ENCODE assay signal across 20 cellular contexts in the genomic region with DNA sequence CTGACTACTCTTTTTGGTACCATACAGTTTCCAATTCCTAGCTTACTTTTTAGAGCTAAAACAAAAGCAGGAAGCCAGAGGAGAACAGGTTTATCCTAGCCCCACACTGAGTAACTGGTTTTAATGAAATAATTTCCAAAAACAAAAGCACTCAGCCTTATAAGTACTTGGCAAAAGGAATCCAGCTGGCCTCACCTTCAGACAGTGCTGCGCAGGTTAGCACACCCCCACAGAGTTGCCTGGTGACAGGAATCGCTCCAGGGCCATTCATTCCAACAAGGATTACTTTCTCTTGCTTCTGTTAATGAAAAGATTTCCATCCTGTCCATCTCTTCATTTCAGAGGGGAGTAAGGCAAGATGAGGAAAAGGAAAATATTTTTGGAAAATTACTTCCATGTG.
A peak's percentile ranks its signal among the peaks of the same experiment; 100 is the strongest.
DNase-seq lines count a peak whose midpoint lies in the region; ATAC-seq, FAIRE-seq and TF ChIP-seq lines count a peak whose summit lies in the region.
"Had no signal": no experiment of that assay in that cellular context is flagged by ENCODE, and none has a peak within 500 bp of the region (broad histone marks: within the 10 kb centered on the region; RNA-seq: fewer than 3 reads in every experiment).

No MANE protein-coding gene starts in this region.

- no peak overlapping the region for H3K4me2 ChIP-seq in HepG2 (ENCODE audit: low read depth, low read length)

- POLR2A ChIA-PET in HepG2 (lab: Yijun Ruan, JAX), result interaction anchor here (1.1 kb wide), 1 partner anchor 84 kb away, joined by 3 read pairs; no protein-coding TSS in a partner anchor
- POLR2A ChIA-PET in naive thymus-derived CD8-positive, alpha-beta T cell (lab: Charles Lee), result no interaction called here

- no TSS peak for BruUV-seq in HepG2 (replicated peaks; lab: Mats Ljungman, UMichigan)

- TF ChIP-seq RAD21 in HepG2 (CRISPR knock-in tag; IDR thresholded peaks at IDR 0.05), result no peak

- H4K20me1 ChIP-seq in HepG2 (ENCODE audit: insufficient read depth, low read length), result no peaks in the 10 kb centered on the region

- in situ Hi-C loops in HepG2 (cut with HindIII; ENCODE audit: extremely low pct_ligation_motif_present, low pct_unique_long_range_greater_than_20kb), result no loop called here

- H3K4me3 Mint-ChIP-seq in naive thymus-derived CD8-positive, alpha-beta T cell, result no peak overlapping the region
- H3K4me3 Mint-ChIP-seq: CD4-positive, CD25-positive, alpha-beta regulatory T cell had no signal

- H3K9me3 Mint-ChIP-seq in naive thymus-derived CD8-positive, alpha-beta T cell, result no peaks in the 10 kb centered on the region
- H3K9me3 Mint-ChIP-seq: CD4-positive, CD25-positive, alpha-beta regulatory T cell had no signal

- no peak overlapping the region for H3K4me3 ChIP-seq in HepG2 (replicated peaks in 1 of 3; ENCODE audit: insufficient read depth in 1 of 3, low read depth in 2 of 3, low read length in 3 of 3)
- no peak overlapping the region for H3K4me3 ChIP-seq in right lobe of liver
- no peak overlapping the region for H3K4me3 ChIP-seq in WERI-Rb-1 (ENCODE audit: low read depth, low read length)
- H3K4me3 ChIP-seq: K562, SJCRH30 had no signal

- H3K27ac ChIP-seq in HepG2 (ENCODE audit: extremely low read length, insufficient read depth, low read length) (no peak overlapping the region), right lobe of liver (no peak overlapping the region), WERI-Rb-1 (no peak overlapping the region), foreskin keratinocyte (no peak overlapping the region)
- H3K27ac ChIP-seq: SJCRH30 had no signal

- FAIRE-seq in HepG2 (lab: Jason Lieb, UNC), result no peak
- FAIRE-seq: GM12891, K562 had no signal

- H2AFZ ChIP-seq in HepG2 (ENCODE audit: low read length), result no peak overlapping the region

- 100% methylated on average over 2 of the region's 2 CpGs for WGBS in HepG2 (ENCODE audit: low lambda C conversion rate)
- 100% methylated on average over 2 of the region's 2 CpGs for WGBS in right lobe of liver (ENCODE audit: insufficient coverage, low coverage, low lambda C conversion rate, missing lambda C conversion rate)

- H3K27ac Mint-ChIP-seq in naive thymus-derived CD8-positive, alpha-beta T cell, result peak overlapping the region in 1 of 10 donors; percentile 7
- H3K27ac Mint-ChIP-seq: CD4-positive, CD25-positive, alpha-beta regulatory T cell had no signal

- no peak for TF ChIP-seq EP300 in HepG2 (IDR thresholded peaks at IDR 0.05; ENCODE audit: low read depth in 2 of 2, low read length in 2 of 2)
- TF ChIP-seq EP300 in HepG2 (CRISPR knock-in tag; IDR thresholded peaks at IDR 0.05; ENCODE audit: borderline replicate concordance), result no peak

- H3K4me1 ChIP-seq in HepG2 (ENCODE audit: insufficient read depth, low read length), result no peaks in the 10 kb centered on the region
- H3K4me1 ChIP-seq in right lobe of liver, result no peaks in the 10 kb centered on the region
- H3K4me1 ChIP-seq in foreskin keratinocyte, result no peaks in the 10 kb centered on the region
- H3K4me1 ChIP-seq: SJCRH30 had no signal

- H3K27me3 Mint-ChIP-seq in naive thymus-derived CD8-positive, alpha-beta T cell, result no peaks in the 10 kb centered on the region
- H3K27me3 Mint-ChIP-seq: CD4-positive, CD25-positive, alpha-beta regulatory T cell had no signal

- H3K27me3 ChIP-seq in HepG2 (ENCODE audit: control insufficient read depth in 1 of 2, insufficient read depth in 2 of 2, low read length in 2 of 2), result no peaks in the 10 kb centered on the region
- H3K27me3 ChIP-seq in right lobe of liver, result no peaks in the 10 kb centered on the region
- H3K27me3 ChIP-seq in WERI-Rb-1 (ENCODE audit: insufficient read depth, low read depth, severe bottlenecking), result no peaks in the 10 kb centered on the region
- H3K27me3 ChIP-seq in foreskin keratinocyte, result no peaks in the 10 kb centered on the region
- H3K27me3 ChIP-seq: SJCRH30 had no signal

- no peaks in the 10 kb centered on the region for H3K4me1 Mint-ChIP-seq in naive thymus-derived CD8-positive, alpha-beta T cell

- CTCF ChIA-PET in HepG2 (lab: Yijun Ruan, JAX; ENCODE audit: low intra/inter-chr PET ratio, low total read pairs), result no interaction called here

- TF ChIP-seq CTCF in HepG2 (CRISPR knock-in tag; IDR thresholded peaks at IDR 0.05) (no peak), right lobe of liver (IDR thresholded peaks at IDR 0.05) (no peak), WERI-Rb-1 (IDR thresholded peaks at IDR 0.05; ENCODE audit: low read depth, low read length) (no peak), foreskin keratinocyte (conservative IDR thresholded peaks at IDR 0.05) (no peak)

- DNase-seq in HepG2 (ENCODE audit: low spot score) (no peak), right lobe of liver (no peak), WERI-Rb-1 (peak; percentile 16), foreskin keratinocyte (peak; percentile 6 to 36), RPMI8226 (no peak), NCI-H2107 treated with DMSO at 0.1 percent for 48 hours (lab: John Stamatoyannopoulos, UW; ENCODE audit: unreplicated experiment) (no peak)
- DNase-seq in naive thymus-derived CD8-positive, alpha-beta T cell, result no peak
- DNase-seq: CD4-positive, CD25-positive, alpha-beta regulatory T cell; DMS79 treated with DMSO at 0.1 percent for 48 hours; H7; MM.1S; NCI-H1092; NCI-H187; NCI-H226; NCI-H510A treated with DMSO at 0.1 percent for 48 hours; NCI-H748 treated with DMSO at 0.1 percent for 48 hours; SJCRH30 had no signal

- no peaks in the 10 kb centered on the region for H3K9me3 ChIP-seq in HepG2 (ENCODE audit: low read length)
- H3K9me3 ChIP-seq in right lobe of liver, result no peaks in the 10 kb centered on the region
- H3K9me3 ChIP-seq in WERI-Rb-1 (ENCODE audit: severe bottlenecking), result no peaks in the 10 kb centered on the region
- H3K9me3 ChIP-seq: SJCRH30 had no signal

- peaks cover 5 to 74% (median 24%) of the 10 kb centered on the region in 3 donors for H3K36me3 Mint-ChIP-seq in naive thymus-derived CD8-positive, alpha-beta T cell

- H3K79me2 ChIP-seq in HepG2 (ENCODE audit: insufficient read depth, low read length), result no peaks in the 10 kb centered on the region

- ATAC-seq in HepG2 (peak; percentile 24; the same call in 1 of the 3 replicates), right lobe of liver (no peak), foreskin keratinocyte (peak; percentile 35)
- ATAC-seq in naive thymus-derived CD8-positive, alpha-beta T cell, result no peak
- ATAC-seq: K562, Panc1 had no signal

- intact Hi-C loops in HepG2 (cut with micrococcal nuclease; ENCODE audit: unreplicated experiment), result loop anchor here (2.0 kb wide), 1 partner anchor 50 kb away; no protein-coding TSS in a partner anchor
- intact Hi-C loops in right lobe of liver (cut with DNase I), result no loop called here

- H3K36me3 ChIP-seq in HepG2 (replicated peaks in 1 of 2; ENCODE audit: control insufficient read depth in 1 of 2, insufficient read depth in 2 of 2, low read length in 2 of 2) (peaks cover 24 to 63% of the 10 kb centered on the region in 2 experiments), right lobe of liver (peaks cover 0 to 24% (median 10%) of the 10 kb centered on the region in 4 donors), WERI-Rb-1 (no peaks in the 10 kb centered on the region; the same call in 1 of the 2 replicates)

- H3K9ac ChIP-seq in HepG2 (ENCODE audit: insufficient read depth, low read depth, low read length), result no peak overlapping the region

- TF ChIP-seq POLR2A in HepG2 (IDR thresholded peaks at IDR 0.05; ENCODE audit: insufficient read depth in 1 of 2, low read depth in 2 of 2, low read length in 2 of 2), result no peak
- no peak for TF ChIP-seq POLR2A in right lobe of liver (IDR thresholded peaks at IDR 0.05)

TF ChIP-seq in HepG2, 621 proteins besides CTCF, POLR2A, EP300 and RAD21 (continues in another document):
- TF ChIP-seq, protein P1, sequence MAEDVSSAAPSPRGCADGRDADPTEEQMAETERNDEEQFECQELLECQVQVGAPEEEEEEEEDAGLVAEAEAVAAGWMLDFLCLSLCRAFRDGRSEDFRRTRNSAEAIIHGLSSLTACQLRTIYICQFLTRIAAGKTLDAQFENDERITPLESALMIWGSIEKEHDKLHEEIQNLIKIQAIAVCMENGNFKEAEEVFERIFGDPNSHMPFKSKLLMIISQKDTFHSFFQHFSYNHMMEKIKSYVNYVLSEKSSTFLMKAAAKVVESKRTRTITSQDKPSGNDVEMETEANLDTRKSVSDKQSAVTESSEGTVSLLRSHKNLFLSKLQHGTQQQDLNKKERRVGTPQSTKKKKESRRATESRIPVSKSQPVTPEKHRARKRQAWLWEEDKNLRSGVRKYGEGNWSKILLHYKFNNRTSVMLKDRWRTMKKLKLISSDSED (CRISPR knock-in tag; IDR thresholded peaks at IDR 0.05), result no peak
- TF ChIP-seq SIX4 (CRISPR knock-in tag; IDR thresholded peaks at IDR 0.05) (no peak), BRD4 (CRISPR knock-in tag; IDR thresholded peaks at IDR 0.05) (no peak), ARID5B (CRISPR knock-in tag; IDR thresholded peaks at IDR 0.05) (no peak), ZFP36L2 (CRISPR knock-in tag; IDR thresholded peaks at IDR 0.05) (no peak), ZNF720 (CRISPR knock-in tag; IDR thresholded peaks at IDR 0.05) (no peak), RBM22 (optimal IDR thresholded peaks at IDR 0.05; ENCODE audit: low read length) (peak; percentile 54), ZSCAN20 (CRISPR knock-in tag; IDR thresholded peaks at IDR 0.05; ENCODE audit: borderline replicate concordance) (no peak)

Comparison
In these comparisons a context has a peak if more than half of its experiments do, and no peak if none do; other contexts are left out.
1. ATAC-seq: peak in HepG2 (single experiment) and foreskin keratinocyte (single experiment); none in right lobe of liver (0 of 4) and naive thymus-derived CD8-positive, alpha-beta T cell (0 of 2).
2. DNase-seq: peak in WERI-Rb-1 (single experiment) and foreskin keratinocyte (2 of 2); none in HepG2 (single experiment), right lobe of liver (0 of 3), RPMI8226 (single experiment), NCI-H2107 treated with DMSO at 0.1 percent for 48 hours (single experiment) and naive thymus-derived CD8-positive, alpha-beta T cell (0 of 10).